Comparison of ENCODE assay signal across 1 cellular context in genomic region chr3:197501879-197502620, GRCh38.
A peak's percentile ranks its signal among the peaks of the same experiment; 100 is the strongest.
TF ChIP-seq lines count a peak whose summit lies in the region.

No MANE protein-coding gene starts in this region.

TF ChIP-seq in H1, 55 proteins besides CTCF, POLR2A, EP300 and RAD21 (continued from another document):
- TF ChIP-seq TEAD4 (IDR thresholded peaks at IDR 0.05; ENCODE audit: low read depth, low read length), result no peak
- peak; percentile 82 for TF ChIP-seq CTBP2 (IDR thresholded peaks at IDR 0.05; ENCODE audit: borderline replicate concordance, insufficient read depth, insufficient read length, low read length)
- TF ChIP-seq PHF8 (conservative IDR thresholded peaks at IDR 0.05; ENCODE audit: low read depth, low read length), result 0 out of 2 replicates have a peak, but pooled peaks have one; percentile 3
- no peak for TF ChIP-seq EZH2 (IDR thresholded peaks at IDR 0.05; ENCODE audit: low read depth, low read length, severe bottlenecking)
- no peak for TF ChIP-seq RFX5 (IDR thresholded peaks at IDR 0.05; ENCODE audit: borderline replicate concordance, low read depth, low read length)
